9 cellular contexts compared by ENCODE assay signal in the genomic region with DNA sequence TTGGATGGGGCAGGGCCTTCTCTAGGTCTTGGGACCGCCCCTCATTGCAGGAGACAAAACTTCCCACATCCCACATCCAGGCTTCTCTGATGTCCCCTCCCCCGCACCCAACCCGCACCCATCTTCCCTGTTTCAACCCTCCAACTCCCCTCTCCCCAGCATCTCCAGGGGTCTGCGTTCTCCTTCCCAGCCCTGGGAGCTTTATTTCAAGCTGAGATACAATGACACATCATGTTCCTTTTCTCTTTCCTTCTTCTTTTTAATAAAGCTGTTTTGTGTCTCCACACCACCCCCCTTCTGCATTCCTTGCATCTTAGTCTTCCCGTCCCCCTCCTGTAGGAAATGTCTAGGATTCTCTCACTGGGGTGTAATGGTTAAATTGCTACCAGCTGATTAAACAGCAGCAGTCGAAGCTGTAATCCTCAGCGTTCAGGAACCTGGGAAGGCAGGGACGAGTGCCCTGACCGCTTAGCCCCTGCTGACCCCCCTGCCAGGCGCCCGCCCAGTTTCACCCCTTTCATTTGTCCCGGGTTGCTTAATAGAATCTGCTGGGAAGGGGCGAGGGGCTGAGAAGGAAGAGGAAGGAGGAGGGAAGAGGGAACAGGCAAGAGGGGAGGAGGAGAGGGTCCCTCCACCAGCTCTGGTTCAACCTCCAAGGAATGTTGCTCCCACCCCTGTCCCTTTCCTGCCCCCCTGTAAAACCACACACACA.
DNase-seq lines count a peak whose midpoint lies in the region; ATAC-seq, FAIRE-seq and TF ChIP-seq lines count a peak whose summit lies in the region.
"Had no signal": no experiment of that assay in that cellular context is flagged by ENCODE, and none has a peak within 500 bp of the region (broad histone marks: within the 10 kb centered on the region; RNA-seq: fewer than 3 reads in every experiment).

No MANE protein-coding gene starts in this region.

- 42 to 55% (median 45%) methylated on average over 13 of the region's 13 CpGs for WGBS in adrenal gland, 4 donors

- FAIRE-seq in endothelial cell of umbilical vein (lab: Jason Lieb, UNC), result peak; percentile 78
- no peak for FAIRE-seq in kidney (lab: Jason Lieb, UNC)
- FAIRE-seq: TTC549 had no signal

- dilution Hi-C loops in endothelial cell of umbilical vein (cut with MboI; ENCODE audit: extremely low pct_ligation_motif_present, low sequenced_read_pairs), result no loop called here

- no peak for TF ChIP-seq CTCF in endothelial cell of umbilical vein (IDR thresholded peaks at IDR 0.05; ENCODE audit: extremely low read depth in 1 of 2, insufficient read depth in 1 of 2, low read depth in 1 of 2, low read length in 2 of 2)
- TF ChIP-seq CTCF in kidney (IDR thresholded peaks at IDR 0.05; ENCODE audit: borderline replicate concordance, extremely low read depth, insufficient read depth), result no peak
- no peak for TF ChIP-seq CTCF in adrenal gland (IDR thresholded peaks at IDR 0.05)

- H3K79me2 ChIP-seq in endothelial cell of umbilical vein (ENCODE audit: control insufficient read depth, insufficient read depth, low read length), result no peaks in the 10 kb centered on the region

- ATAC-seq in HG03457 (IDR thresholded peaks at IDR 0.05; ENCODE audit: unreplicated experiment), result no peak

- H3K27ac ChIP-seq in endothelial cell of umbilical vein (ENCODE audit: insufficient read depth, low read depth, low read length) (peak overlapping the region; percentile 83), kidney (ENCODE audit: low read depth in 2 of 2, low read length in 2 of 2) (no peak overlapping the region), adrenal gland (no peak overlapping the region)

- H3K4me2 ChIP-seq in endothelial cell of umbilical vein (ENCODE audit: insufficient read depth, low read length), result peak overlapping the region; percentile 23

- intact Hi-C loops in endothelial cell of umbilical vein (cut with micrococcal nuclease) (loop anchor here (1.0 to 5.0 kb wide), 6 partner anchors 23 to 383 kb away; no protein-coding TSS in a partner anchor), kidney (cut with DNase I) (no loop called here), adrenal gland (cut with DNase I) (no loop called here)

- H2AFZ ChIP-seq in endothelial cell of umbilical vein (ENCODE audit: low read depth, low read length) (peak overlapping the region; percentile 2), neuron (ENCODE audit: low read depth, low read length) (peak overlapping the region; percentile 46)

- CTCF ChIA-PET in endothelial cell of umbilical vein (lab: Charles Lee), result interaction anchor here (0.8 to 1.6 kb wide), 6 partner anchors 9 to 217 kb away, joined by 3 to 8 read pairs (median 4); a partner anchor contains a TSS

- H4K20me1 ChIP-seq in endothelial cell of umbilical vein (replicated peaks; ENCODE audit: control insufficient read depth, extremely low read depth, insufficient read depth, low read length), result no peaks in the 10 kb centered on the region

- no peaks in the 10 kb centered on the region for H3K9me3 ChIP-seq in endothelial cell of umbilical vein (replicated peaks; ENCODE audit: control insufficient read depth, insufficient read depth, low read length)
- no peaks in the 10 kb centered on the region for H3K9me3 ChIP-seq in neuron (ENCODE audit: low read length)
- H3K9me3 ChIP-seq in kidney (ENCODE audit: control insufficient read depth in 1 of 2, low read length in 2 of 2), result no peaks in the 10 kb centered on the region
- H3K9me3 ChIP-seq in adrenal gland (replicated peaks in 1 of 3), result no peaks in the 10 kb centered on the region

- BruUV-seq in endothelial cell of umbilical vein (replicated peaks; lab: Mats Ljungman, UMichigan), result no TSS peak

- TF ChIP-seq POLR2A in endothelial cell of umbilical vein (IDR thresholded peaks at IDR 0.05; ENCODE audit: low read depth, low read length), result no peak
- no peak for TF ChIP-seq POLR2A in adrenal gland (IDR thresholded peaks at IDR 0.05)

- DNase-seq in DMS53 (lab: John Stamatoyannopoulos, UW) (peak; percentile 66), endothelial cell of umbilical vein (ENCODE audit: low read depth, low spot score) (peak; percentile 89), kidney (no peak), HuH-7 (ENCODE audit: low spot score) (no peak), adrenal gland (no peak)

- H3K4me3 ChIP-seq in endothelial cell of umbilical vein (replicated peaks in 1 of 3; ENCODE audit: insufficient read depth in 1 of 3, low read depth in 1 of 3, low read length in 3 of 3), result no peak overlapping the region
- H3K4me3 ChIP-seq in neuron (ENCODE audit: low read length), result peak overlapping the region; percentile 11
- H3K4me3 ChIP-seq in kidney (ENCODE audit: low read length in 2 of 2), result no peak overlapping the region
- no peak overlapping the region for H3K4me3 ChIP-seq in adrenal gland

- H3K4me1 ChIP-seq in endothelial cell of umbilical vein (ENCODE audit: control insufficient read depth, extremely low read depth, insufficient read depth, low read length) (peaks cover 34% of the 10 kb centered on the region), neuron (ENCODE audit: insufficient read depth, low read length) (peaks cover 16% of the 10 kb centered on the region), kidney (ENCODE audit: control insufficient read depth in 1 of 2, insufficient read depth in 1 of 2, low read depth in 1 of 2, low read length in 2 of 2) (peaks cover 7 to 12% of the 10 kb centered on the region in 2 donors), adrenal gland (replicated peaks in 1 of 2) (peaks cover 0 to 11% of the 10 kb centered on the region in 2 donors)

- H3K27me3 ChIP-seq in endothelial cell of umbilical vein (ENCODE audit: control insufficient read depth in 2 of 2, insufficient read depth in 2 of 2, low read length in 2 of 2), result no peaks in the 10 kb centered on the region
- H3K27me3 ChIP-seq in neuron (ENCODE audit: insufficient read depth, low read length), result peaks cover 2% of the 10 kb centered on the region
- no peaks in the 10 kb centered on the region for H3K27me3 ChIP-seq in adrenal gland

- POLR2A ChIA-PET in endothelial cell of umbilical vein (lab: Charles Lee), result interaction anchor here (0.7 to 1.2 kb wide), 3 partner anchors 20 to 74 kb away, joined by 3 to 11 read pairs (median 3); no protein-coding TSS in a partner anchor

- H3K9ac ChIP-seq in endothelial cell of umbilical vein (replicated peaks; ENCODE audit: extremely low read depth, insufficient read depth, low read length) (peak overlapping the region; percentile 57), kidney (ENCODE audit: low read length in 2 of 2) (no peak overlapping the region)

- H3K9me1 ChIP-seq in endothelial cell of umbilical vein (replicated peaks; ENCODE audit: control insufficient read depth, extremely low read depth, insufficient read depth, low read length), result no peaks in the 10 kb centered on the region

- H3K36me3 ChIP-seq in endothelial cell of umbilical vein (ENCODE audit: control insufficient read depth in 2 of 2, extremely low read depth in 1 of 2, insufficient read depth in 2 of 2, low read length in 2 of 2) (no peaks in the 10 kb centered on the region), neuron (ENCODE audit: insufficient read depth, low read length) (no peaks in the 10 kb centered on the region), kidney (ENCODE audit: control insufficient read depth in 1 of 2, insufficient read depth in 2 of 2, low read length in 2 of 2) (no peaks in the 10 kb centered on the region), adrenal gland (replicated peaks in 1 of 2) (no peaks in the 10 kb centered on the region)

TF ChIP-seq in PFSK-1, 5 proteins besides CTCF, POLR2A, EP300 and RAD21 (continues in another document):
- no peak for TF ChIP-seq FOXP2 (optimal IDR thresholded peaks at IDR 0.05; ENCODE audit: borderline replicate concordance, extremely low read depth, extremely low read length, insufficient read depth)
- TF ChIP-seq SIN3A (IDR thresholded peaks at IDR 0.05; ENCODE audit: borderline replicate concordance, insufficient read depth, low read length), result peak; percentile 32; the same call in 1 of the 2 replicates
- no peak for TF ChIP-seq POLR2AphosphoS5 (IDR thresholded peaks at IDR 0.05; ENCODE audit: low read depth, low read length)

TF ChIP-seq in endothelial cell of umbilical vein, 7 proteins besides CTCF, POLR2A, EP300 and RAD21:
- TF ChIP-seq, protein P1, sequence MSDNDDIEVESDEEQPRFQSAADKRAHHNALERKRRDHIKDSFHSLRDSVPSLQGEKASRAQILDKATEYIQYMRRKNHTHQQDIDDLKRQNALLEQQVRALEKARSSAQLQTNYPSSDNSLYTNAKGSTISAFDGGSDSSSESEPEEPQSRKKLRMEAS (IDR thresholded peaks at IDR 0.05; ENCODE audit: insufficient read depth, insufficient read length), result no peak
- peak; percentile 94 for TF ChIP-seq JUN (IDR thresholded peaks at IDR 0.05; ENCODE audit: borderline replicate concordance, insufficient read depth, insufficient read length, low read depth)
- no peak for TF ChIP-seq MYC (IDR thresholded peaks at IDR 0.05; ENCODE audit: low read depth, low read length)
- peak; percentile 91 for TF ChIP-seq FOS (IDR thresholded peaks at IDR 0.05; ENCODE audit: borderline replicate concordance, insufficient read depth, low read length)
- peak; percentile 94 for TF ChIP-seq POLR2AphosphoS5 (IDR thresholded peaks at IDR 0.05; ENCODE audit: insufficient read depth, low read depth, low read length)
- peak; percentile 45 for TF ChIP-seq GATA2 (IDR thresholded peaks at IDR 0.05; ENCODE audit: insufficient read depth, insufficient read length, low read depth, low read length)
- no peak for TF ChIP-seq EZH2 (IDR thresholded peaks at IDR 0.05; ENCODE audit: borderline replicate concordance, low read depth, low read length, severe bottlenecking)
TF ChIP-seq in endothelial cell of umbilical vein: peak in this region for 4.

Comparison
In these comparisons a context has a peak if more than half of its experiments do, and no peak if none do; other contexts are left out.
1. DNase-seq: peak in DMS53 (single experiment) and endothelial cell of umbilical vein (single experiment); none in kidney (single experiment), HuH-7 (single experiment) and adrenal gland (0 of 7).